In genomic region chr10:93498196-93498595, GRCh38 we compare ENCODE assay signal across 12 cellular contexts. TPM values are rescaled to one million over a fixed set of nuclear protein-coding genes. Genes with fewer than 3 reads are reported as not detected.
DNase-seq lines count a peak whose midpoint lies in the region; ATAC-seq, FAIRE-seq and TF ChIP-seq lines count a peak whose summit lies in the region.
"Had no signal": no experiment of that assay in that cellular context is flagged by ENCODE, and none has a peak within 500 bp of the region (broad histone marks: within the 10 kb centered on the region; RNA-seq: fewer than 3 reads in every experiment).

No MANE protein-coding gene starts in this region.

- DNase-seq in CD8-positive, alpha-beta T cell: no peak
- DNase-seq in H54 (ENCODE audit: insufficient read length, low spot score) (no peak), activated B cell treated with CpG ODN at 0.5 μM for 24 hours (no peak), memory B cell (ENCODE audit: low spot score in 2 of 2) (no peak), Peyer's patch (no peak), mesenchymal stem cell (no peak)
- DNase-seq: heart left ventricle; NCI-H2081 treated with DMSO at 0.1 percent for 48 hours; spleen; stimulated activated naive CD4-positive, alpha-beta T cell had no signal

- no peak overlapping the region for H3K27ac ChIP-seq in CD8-positive, alpha-beta T cell (ENCODE audit: low read depth, low read length)
- H3K27ac ChIP-seq in Peyer's patch (no peak overlapping the region), mesenchymal stem cell (ENCODE audit: low read length, poor library complexity, severe bottlenecking) (no peak overlapping the region)
- H3K27ac ChIP-seq: heart left ventricle, spleen had no signal

- POLR2A ChIA-PET in CD8-positive, alpha-beta T cell (lab: Charles Lee): no interaction called here
- POLR2A ChIA-PET in activated B cell treated with CpG ODN at 0.5 μM for 24 hours (lab: Charles Lee): interaction anchor here (0.5 kb wide), 1 partner anchor 12 kb away, joined by 3 read pairs; no protein-coding TSS in a partner anchor

- H3K4me3 ChIP-seq in CD8-positive, alpha-beta T cell (ENCODE audit: low read depth, low read length): no peak overlapping the region
- H3K4me3 ChIP-seq in Peyer's patch: no peak overlapping the region
- no peak overlapping the region for H3K4me3 ChIP-seq in mesenchymal stem cell (ENCODE audit: insufficient read depth in 1 of 2, low read depth in 1 of 2, low read length in 2 of 2)
- H3K4me3 ChIP-seq: spleen had no signal

- FAIRE-seq in H54 (lab: Jason Lieb, UNC): peak; percentile 57

- no peaks in the 10 kb centered on the region for H3K9me3 ChIP-seq in CD8-positive, alpha-beta T cell (ENCODE audit: low read length)
- H3K9me3 ChIP-seq in Peyer's patch (no peaks in the 10 kb centered on the region), mesenchymal stem cell (ENCODE audit: control insufficient read depth, low read length) (no peaks in the 10 kb centered on the region)
- H3K9me3 ChIP-seq: heart left ventricle, spleen had no signal

- H3K27me3 ChIP-seq in CD8-positive, alpha-beta T cell (ENCODE audit: insufficient read depth, low read length): no peaks in the 10 kb centered on the region
- H3K27me3 ChIP-seq in Peyer's patch (no peaks in the 10 kb centered on the region), mesenchymal stem cell (ENCODE audit: control insufficient read depth in 1 of 2, insufficient read depth in 1 of 2, low read length in 2 of 2) (no peaks in the 10 kb centered on the region)
- H3K27me3 ChIP-seq: heart left ventricle, spleen had no signal

- no peak overlapping the region for H4K8ac ChIP-seq in mesenchymal stem cell (ENCODE audit: low read length)

- TF ChIP-seq CTCF in CD8-positive, alpha-beta T cell (IDR thresholded peaks at IDR 0.05): no peak
- TF ChIP-seq CTCF in activated B cell treated with CpG ODN at 0.5 μM for 24 hours (IDR thresholded peaks at IDR 0.05) (no peak), Peyer's patch (IDR thresholded peaks at IDR 0.05) (no peak)

- H2AK5ac ChIP-seq in mesenchymal stem cell (ENCODE audit: low read length, severe bottlenecking): no peak overlapping the region

- H2BK15ac ChIP-seq in mesenchymal stem cell (ENCODE audit: low read depth, poor library complexity, severe bottlenecking): no peak overlapping the region

- H3K27ac Mint-ChIP-seq in CD8-positive, alpha-beta T cell: no peak overlapping the region
- H3K27ac Mint-ChIP-seq in activated B cell treated with CpG ODN at 0.5 μM for 24 hours (no peak overlapping the region), memory B cell (peak overlapping the region; percentile 72)

- H3K4me1 ChIP-seq in CD8-positive, alpha-beta T cell (ENCODE audit: insufficient read depth, low read length): peaks cover 10% of the 10 kb centered on the region
- peaks cover 0 to 5% (median 0%) of the 10 kb centered on the region in 4 donors for H3K4me1 ChIP-seq in Peyer's patch
- no peaks in the 10 kb centered on the region for H3K4me1 ChIP-seq in mesenchymal stem cell (ENCODE audit: control insufficient read depth, insufficient read depth, low read depth, low read length)

- 83% methylated on average over 5 of the region's 5 CpGs for whole genome bisulfite sequencing in mesenchymal stem cell

- H3K36me3 Mint-ChIP-seq in CD8-positive, alpha-beta T cell: no peaks in the 10 kb centered on the region
- no peaks in the 10 kb centered on the region for H3K36me3 Mint-ChIP-seq in activated B cell treated with CpG ODN at 0.5 μM for 24 hours (ENCODE audit: low read depth)
- H3K36me3 Mint-ChIP-seq in memory B cell: no peaks in the 10 kb centered on the region

- TF ChIP-seq POLR2A in H54 (IDR thresholded peaks at IDR 0.05; ENCODE audit: low read depth, low read length) (no peak), Peyer's patch (IDR thresholded peaks at IDR 0.05) (no peak)

- CTCF ChIA-PET in CD8-positive, alpha-beta T cell (lab: Charles Lee): no interaction called here
- CTCF ChIA-PET in activated B cell treated with CpG ODN at 0.5 μM for 24 hours (lab: Charles Lee): no interaction called here

- no peak overlapping the region for H3K18ac ChIP-seq in mesenchymal stem cell (ENCODE audit: low read depth in 1 of 2, low read length in 2 of 2)

- H2BK5ac ChIP-seq in mesenchymal stem cell (ENCODE audit: low read depth, low read length, poor library complexity, severe bottlenecking): no peak overlapping the region

- peak overlapping the region; percentile 61 for H3K4me3 Mint-ChIP-seq in CD8-positive, alpha-beta T cell
- H3K4me3 Mint-ChIP-seq in activated B cell treated with CpG ODN at 0.5 μM for 24 hours (peak overlapping the region; percentile 92), memory B cell (peak overlapping the region; percentile 92)

- no peak for ATAC-seq in CD8-positive, alpha-beta T cell
- ATAC-seq in activated B cell treated with CpG ODN at 0.5 μM for 24 hours (ENCODE audit: low read depth) (no peak), memory B cell (ENCODE audit: low read depth) (no peak), GM19035 (IDR thresholded peaks at IDR 0.05; ENCODE audit: unreplicated experiment) (no peak), HG03159 (IDR thresholded peaks at IDR 0.05; ENCODE audit: unreplicated experiment) (no peak)
- ATAC-seq: heart left ventricle had no signal

- H3K9ac ChIP-seq in mesenchymal stem cell (ENCODE audit: low read length): no peak overlapping the region

- intact Hi-C loops in CD8-positive, alpha-beta T cell (cut with DNase I, micrococcal nuclease): loop anchor here (5.0 to 10.0 kb wide), 5 partner anchors 864 to 1703 kb away; partner anchors contain the start of genes CPEB3 (in 1 of the 2), HELLS (in 1 of the 2), KIF11 (in 1 of the 2) and MARCHF5 (in 1 of the 2)
- intact Hi-C loops in activated B cell treated with CpG ODN at 0.5 μM for 24 hours (cut with micrococcal nuclease): loop anchor here (10.0 kb wide), 2 partner anchors 743 to 1047 kb away; partner anchors contain the start of gene HELLS

- H3K4me1 Mint-ChIP-seq in CD8-positive, alpha-beta T cell (ENCODE audit: low read depth): peaks cover 16% of the 10 kb centered on the region
- peaks cover 16% of the 10 kb centered on the region for H3K4me1 Mint-ChIP-seq in activated B cell treated with CpG ODN at 0.5 μM for 24 hours
- peaks cover 19% of the 10 kb centered on the region for H3K4me1 Mint-ChIP-seq in memory B cell

- H4K91ac ChIP-seq in mesenchymal stem cell (ENCODE audit: low read length): no peak overlapping the region

- H3K27me3 Mint-ChIP-seq in CD8-positive, alpha-beta T cell (ENCODE audit: low read depth): peaks cover 4% of the 10 kb centered on the region
- no peaks in the 10 kb centered on the region for H3K27me3 Mint-ChIP-seq in activated B cell treated with CpG ODN at 0.5 μM for 24 hours
- peaks cover 3% of the 10 kb centered on the region for H3K27me3 Mint-ChIP-seq in memory B cell

- H3K9me3 Mint-ChIP-seq in CD8-positive, alpha-beta T cell: no peaks in the 10 kb centered on the region
- no peaks in the 10 kb centered on the region for H3K9me3 Mint-ChIP-seq in activated B cell treated with CpG ODN at 0.5 μM for 24 hours
- H3K9me3 Mint-ChIP-seq in memory B cell: no peaks in the 10 kb centered on the region

- H3K23ac ChIP-seq in mesenchymal stem cell (ENCODE audit: low read length in 2 of 2): no peak overlapping the region

- H2AFZ ChIP-seq in mesenchymal stem cell (ENCODE audit: low read depth, low read length): no peak overlapping the region

- no peak overlapping the region for H2BK12ac ChIP-seq in mesenchymal stem cell (ENCODE audit: low read length in 2 of 2)

- no peak overlapping the region for H3K4me2 ChIP-seq in mesenchymal stem cell (ENCODE audit: low read length, poor library complexity, severe bottlenecking)

- H3K79me1 ChIP-seq in mesenchymal stem cell (replicated peaks; ENCODE audit: low read length, poor library complexity, severe bottlenecking): peaks cover 3% of the 10 kb centered on the region

- H3K14ac ChIP-seq in mesenchymal stem cell (ENCODE audit: low read length in 2 of 2): no peak overlapping the region

- no peak overlapping the region for H3K4ac ChIP-seq in mesenchymal stem cell (ENCODE audit: low read depth in 1 of 2, low read length in 2 of 2)

- no peak overlapping the region for H2BK120ac ChIP-seq in mesenchymal stem cell (ENCODE audit: low read depth, low read length)

- no peaks in the 10 kb centered on the region for H3K36me3 ChIP-seq in CD8-positive, alpha-beta T cell (ENCODE audit: insufficient read depth, low read length)
- no peaks in the 10 kb centered on the region for H3K36me3 ChIP-seq in Peyer's patch
- H3K36me3 ChIP-seq in mesenchymal stem cell (ENCODE audit: control insufficient read depth in 1 of 2, insufficient read depth in 2 of 2, low read depth in 1 of 2, low read length in 2 of 2): no peaks in the 10 kb centered on the region
- H3K36me3 ChIP-seq: heart left ventricle, spleen had no signal

RNA-seq across cellular contexts. Expression of gene CEP55, which starts 1.8 kb away (rescaled TPM):
- total RNA-seq in CD8-positive, alpha-beta T cell: under 1 TPM in 1 of 2 experiments, not detected in 1; 0.16 TPM
- total RNA-seq in activated B cell treated with CpG ODN at 0.5 μM for 24 hours (0.95 and 1.6 TPM in 2 replicates), Peyer's patch (10 to 100 TPM in 1 of 4 donors, 1 to 10 TPM in 3; 1.1 to 32.2 (median 4.5) TPM)
- 8.3 TPM for polyA plus RNA-seq in mesenchymal stem cell (2013, experiment 1 of 2)
- polyA plus RNA-seq in mesenchymal stem cell (2013, experiment 2 of 2): 8.3 TPM

RNA-seq across cellular contexts. Expression of gene MYOF, which starts 16.1 kb away (rescaled TPM):
- not detected for total RNA-seq in CD8-positive, alpha-beta T cell
- total RNA-seq in activated B cell treated with CpG ODN at 0.5 μM for 24 hours: 0.09 and 0.15 TPM in 2 replicates
- total RNA-seq in Peyer's patch: 10 to 100 TPM; 15.1 to 52.8 (median 24.4) TPM
- polyA plus RNA-seq in mesenchymal stem cell (2013, experiment 1 of 2): 151 TPM
- 144 TPM for polyA plus RNA-seq in mesenchymal stem cell (2013, experiment 2 of 2)

Comparison
In these comparisons a context has a peak if more than half of its experiments do, and no peak if none do; other contexts are left out.
1. RNA of gene MYOF, which starts 16.1 kb away (total RNA-seq): 15.1 to 52.8 TPM in Peyer's patch; 0.09 to 0.15 TPM in activated B cell treated with CpG ODN at 0.5 μM for 24 hours and not detected in CD8-positive, alpha-beta T cell; every median in the first group is over 10 times any median in the second.
2. Peak in every context shown above with its lines, with median percentiles within 50 percentile points of each other: H3K4me3 Mint-ChIP-seq.